ENCODE assay signal across 32 cellular contexts in genomic region chr7:21611129-21611528, GRCh38.
"Had no signal": no experiment of that assay in that cellular context is flagged by ENCODE, and none has a peak within 500 bp of the region (broad histone marks: within the 10 kb centered on the region; RNA-seq: fewer than 3 reads in every experiment).

No MANE protein-coding gene starts in this region.

- H3K4me3 ChIP-seq: body of pancreas, breast epithelium, cardiac muscle cell, coronary artery, dorsolateral prefrontal cortex had no signal

- ATAC-seq: activated CD4-positive, CD25-positive, alpha-beta regulatory T cell treated with anti-CD3 and anti-CD28 coated beads, Interleukin-2, amount 50 U/mL, for 24 hours; activated CD8-positive, alpha-beta T cell treated with anti-CD3 and anti-CD28 coated beads for 36 hours; activated T-cell treated with anti-CD3 and anti-CD28 coated beads, Interleukin-2, amount 50 U/mL, for 4 hours; activated T-helper 17 cell treated with anti-CD3 and anti-CD28 coated beads, Interleukin-2, amount 50 U/mL, for 72 hours; body of pancreas; esophagus mucosa; T-helper 17 cell had no signal

- H3K4me1 ChIP-seq: body of pancreas, breast epithelium had no signal

- H3K27ac ChIP-seq: body of pancreas, breast epithelium, cardiac muscle cell, coronary artery, dorsolateral prefrontal cortex, WERI-Rb-1 had no signal

- FAIRE-seq: frontal cortex had no signal

- H3K9me3 ChIP-seq: body of pancreas, breast epithelium had no signal

- H3K36me3 ChIP-seq: breast epithelium, cardiac muscle cell, WERI-Rb-1 had no signal

- DNase-seq: activated B cell treated with CpG ODN at 0.5 μM for 24 hours; activated CD4-positive, alpha-beta T cell treated with anti-CD3 and anti-CD28 coated beads for 48 hours; activated CD4-positive, alpha-beta T cell treated with anti-CD3 and anti-CD28 coated beads, Interleukin-2, amount 50 U/mL, for 1 hour; activated CD4-positive, alpha-beta T cell treated with anti-CD3 and anti-CD28 coated beads, Interleukin-2, amount 50 U/mL, for 48 hours; activated CD8-positive, alpha-beta memory T cell treated with anti-CD3 and anti-CD28 coated beads for 24 hours; activated CD8-positive, alpha-beta T cell treated with anti-CD3 and anti-CD28 coated beads for 36 hours; activated effector memory CD4-positive, alpha-beta T cell treated with Interleukin-2 at 50 U/mL for 16 hours; activated gamma-delta T cell treated with Interleukin-2 at 50 U/mL for 16 hours; activated naive CD4-positive, alpha-beta T cell treated with anti-CD3 and anti-CD28 coated beads, Interleukin-2, amount 50 U/mL, for 16 hours; activated naive CD4-positive, alpha-beta T cell treated with Interleukin-2 at 50 U/mL for 16 hours; activated T-cell treated with anti-CD3 and anti-CD28 coated beads, Interleukin-2, amount 50 U/mL, for 4 hours; amygdala; aorta; body of pancreas; central memory CD4-positive, alpha-beta T cell; cerebellar nuclear complex; dorsolateral prefrontal cortex; effector memory CD4-positive, alpha-beta T cell; endodermal cell; foreskin fibroblast; head of caudate nucleus; T-helper 1 cell; T-helper 17 cell; T1000; WERI-Rb-1 had no signal

- H3K27me3 ChIP-seq: body of pancreas, breast epithelium, cardiac muscle cell had no signal
